ENCODE assay signal across 19 cellular contexts in the genomic region with DNA sequence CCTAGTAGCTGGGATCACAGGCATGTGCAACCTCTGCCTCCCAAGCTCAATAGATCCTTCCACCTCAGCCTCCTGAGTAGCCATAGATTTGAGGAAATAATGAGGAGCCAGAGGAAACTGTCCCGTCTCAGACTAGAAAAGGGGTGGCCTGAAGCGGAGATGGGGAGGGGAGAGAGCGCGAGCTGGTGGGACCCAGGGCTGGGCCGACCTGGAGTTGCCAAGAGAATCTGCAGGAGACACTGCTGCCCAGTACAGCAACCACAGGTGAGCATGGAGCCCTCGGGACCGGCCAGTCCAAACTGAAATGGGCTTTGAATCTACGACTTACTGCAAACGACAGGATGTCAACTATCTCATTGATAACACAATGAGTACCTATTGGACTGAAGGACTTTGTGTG. TPM values are rescaled to one million over a fixed set of nuclear protein-coding genes. Genes with fewer than 3 reads are reported as not detected.
"Had no signal": no experiment of that assay in that cellular context is flagged by ENCODE, and none has a peak within 500 bp of the region (broad histone marks: within the 10 kb centered on the region; RNA-seq: fewer than 3 reads in every experiment).

No MANE protein-coding gene starts in this region.

- H3K27ac ChIP-seq: cardiac muscle cell, parathyroid adenoma, tibial artery, uterus had no signal

- H3K4me3 Mint-ChIP-seq: activated CD4-positive, alpha-beta T cell treated with anti-CD3 and anti-CD28 coated beads for 36 hours; activated naive CD8-positive, alpha-beta T cell treated with anti-CD3 and anti-CD28 coated beads, Interleukin-2, amount 10 ng/mL, durations not matched to agents 7 days and 5 days; naive thymus-derived CD4-positive, alpha-beta T cell; stimulated activated memory B cell treated with anti-CD40 and anti-IgM and Interleukin-4, amounts not matched to agents 10 μg/mL and 1 μg/mL and 100 μg/mL, for 72 hours; WTC11 had no signal

- H3K36me3 ChIP-seq: cardiac muscle cell, gastrocnemius medialis, tibial artery, uterus had no signal

- ATAC-seq: activated CD4-positive, alpha-beta T cell treated with anti-CD3 and anti-CD28 coated beads for 36 hours; gastrocnemius medialis; left ventricle myocardium superior; naive thymus-derived CD4-positive, alpha-beta T cell; sciatic nerve; stimulated activated memory B cell treated with anti-CD40 and anti-IgM and Interleukin-4, amounts not matched to agents 10 μg/mL and 1 μg/mL and 100 μg/mL, for 72 hours; WTC11 had no signal

- H3K27ac Mint-ChIP-seq: activated CD4-positive, alpha-beta T cell treated with anti-CD3 and anti-CD28 coated beads for 36 hours; activated naive CD8-positive, alpha-beta T cell treated with anti-CD3 and anti-CD28 coated beads, Interleukin-2, amount 10 ng/mL, durations not matched to agents 7 days and 5 days; naive thymus-derived CD4-positive, alpha-beta T cell; stimulated activated memory B cell treated with anti-CD40 and anti-IgM and Interleukin-4, amounts not matched to agents 10 μg/mL and 1 μg/mL and 100 μg/mL, for 72 hours; WTC11 had no signal

- H3K4me3 ChIP-seq: cardiac muscle cell, gastrocnemius medialis, smooth muscle cell, tibial artery, uterus had no signal

- H3K27me3 Mint-ChIP-seq: activated CD4-positive, alpha-beta T cell treated with anti-CD3 and anti-CD28 coated beads for 36 hours; stimulated activated memory B cell treated with anti-CD40 and anti-IgM and Interleukin-4, amounts not matched to agents 10 μg/mL and 1 μg/mL and 100 μg/mL, for 72 hours had no signal

- H3K4me1 Mint-ChIP-seq: activated CD4-positive, alpha-beta T cell treated with anti-CD3 and anti-CD28 coated beads for 36 hours; stimulated activated memory B cell treated with anti-CD40 and anti-IgM and Interleukin-4, amounts not matched to agents 10 μg/mL and 1 μg/mL and 100 μg/mL, for 72 hours had no signal

- DNase-seq: activated CD4-positive, alpha-beta T cell treated with anti-CD3 and anti-CD28 coated beads for 36 hours; activated CD4-positive, alpha-beta T cell treated with anti-CD3 and anti-CD28 coated beads, Interleukin-2, amount 50 U/mL, for 48 hours; activated naive CD4-positive, alpha-beta T cell treated with Interleukin-2 at 50 U/mL for 16 hours; activated naive CD8-positive, alpha-beta T cell treated with anti-CD3 and anti-CD28 coated beads, Interleukin-2, amount 10 ng/mL, durations not matched to agents 7 days and 5 days; amygdala; gastrocnemius medialis; left ventricle myocardium superior; mesenchymal stem cell; stimulated activated CD4-positive, alpha-beta T cell treated with anti-CD3 and anti-CD28 coated beads, Interleukin-4, amount 100 ng/mL, for 24 hours; uterus had no signal

- H3K9me3 ChIP-seq: gastrocnemius medialis, tibial artery, uterus had no signal

- H3K4me1 ChIP-seq: tibial artery, uterus had no signal

- H3K27me3 ChIP-seq: cardiac muscle cell, gastrocnemius medialis, uterus had no signal

RNA-seq across cellular contexts. Expression of a gene that starts 24.3 kb away (rescaled TPM):
- total RNA-seq: kidney epithelial cell, smooth muscle cell had no signal

RNA-seq across cellular contexts. Expression of a gene that starts 40.6 kb away (rescaled TPM):
- total RNA-seq: activated CD4-positive, alpha-beta T cell treated with anti-CD3 and anti-CD28 coated beads for 36 hours; activated naive CD8-positive, alpha-beta T cell treated with anti-CD3 and anti-CD28 coated beads, Interleukin-2, amount 10 ng/mL, durations not matched to agents 7 days and 5 days; cardiac muscle cell; kidney epithelial cell; smooth muscle cell; WTC11 had no signal

RNA-seq across cellular contexts. Expression of a gene that starts 55.2 kb away (rescaled TPM):
- total RNA-seq: activated CD4-positive, alpha-beta T cell treated with anti-CD3 and anti-CD28 coated beads for 36 hours; kidney epithelial cell; smooth muscle cell; WTC11 had no signal

RNA-seq across cellular contexts. Expression of a gene that starts 58.8 kb away (rescaled TPM):
- total RNA-seq: activated naive CD8-positive, alpha-beta T cell treated with anti-CD3 and anti-CD28 coated beads, Interleukin-2, amount 10 ng/mL, durations not matched to agents 7 days and 5 days had no signal
